Comparison of ENCODE assay signal across 21 cellular contexts in genomic region chr3:129644836-129645235, GRCh38.
"Had no signal": no experiment of that assay in that cellular context is flagged by ENCODE, and none has a peak within 500 bp of the region (broad histone marks: within the 10 kb centered on the region; RNA-seq: fewer than 3 reads in every experiment).

No MANE protein-coding gene starts in this region.

- H3K27ac ChIP-seq: body of pancreas, neural progenitor cell, prostate gland, VCaP had no signal

- H3K27ac Mint-ChIP-seq: activated CD4-positive, alpha-beta T cell treated with anti-CD3 and anti-CD28 coated beads, Interleukin-2, amount 10 ng/mL, durations not matched to agents 7 days and 5 days; activated CD8-positive, alpha-beta T cell treated with anti-CD3 and anti-CD28 coated beads, Interleukin-2, amount 10 ng/mL, durations not matched to agents 7 days and 5 days; activated T-helper 1 cell treated with anti-CD3 and anti-CD28 coated beads, Interleukin-12 subunit alpha, Interleukin-12 subunit beta, Interleukin-2, Interleukin-4 antibody, amounts not matched to agents 30 ng/mL and 10 ng/mL and 1 ng/mL, durations not matched to agents 14 hours and 24 hours and 36 hours; dendritic cell treated with granulocyte-macrophage colony-stimulating factor and Interleukin-4, amounts not matched to agents 40 ng/mL and 50 ng/mL, for 4 days; immature natural killer cell; mesothelial cell of epicardium; neural progenitor cell had no signal

- H3K4me3 ChIP-seq: body of pancreas, neural progenitor cell, prostate gland had no signal

- DNase-seq: activated CD4-positive, alpha-beta T cell treated with anti-CD3 and anti-CD28 coated beads, Interleukin-2, amount 10 ng/mL, durations not matched to agents 7 days and 5 days; activated CD4-positive, CD25-positive, alpha-beta regulatory T cell treated with anti-CD3 and anti-CD28 coated beads, Interleukin-2, amount 50 U/mL, for 72 hours; activated CD8-positive, alpha-beta T cell treated with anti-CD3 and anti-CD28 coated beads, Interleukin-2, amount 10 ng/mL, durations not matched to agents 7 days and 5 days; activated gamma-delta T cell; activated naive CD4-positive, alpha-beta T cell treated with anti-CD3 and anti-CD28 coated beads, Interleukin-2, amount 50 U/mL, for 16 hours; anterior cingulate cortex; body of pancreas; caudate nucleus; effector CD8-positive, alpha-beta T cell; foreskin melanocyte; immature natural killer cell; mammary epithelial cell; naive thymus-derived CD8-positive, alpha-beta T cell; stimulated activated CD4-positive, alpha-beta T cell treated with anti-CD3 and anti-CD28 coated beads, Interleukin-4, amount 100 ng/mL, for 4 hours; stimulated activated naive CD8-positive, alpha-beta T cell treated with anti-CD3 and anti-CD28 coated beads, Interleukin-15, Interleukin-2, amounts not matched to agents 100 U/mL and 50 U/mL, for 24 hours had no signal

- H3K36me3 ChIP-seq: neural progenitor cell, prostate gland had no signal

- H3K9me3 Mint-ChIP-seq: activated CD4-positive, alpha-beta T cell treated with anti-CD3 and anti-CD28 coated beads, Interleukin-2, amount 10 ng/mL, durations not matched to agents 7 days and 5 days; activated T-helper 1 cell treated with anti-CD3 and anti-CD28 coated beads, Interleukin-12 subunit alpha, Interleukin-12 subunit beta, Interleukin-2, Interleukin-4 antibody, amounts not matched to agents 30 ng/mL and 10 ng/mL and 1 ng/mL, durations not matched to agents 14 hours and 24 hours and 36 hours; dendritic cell treated with granulocyte-macrophage colony-stimulating factor and Interleukin-4, amounts not matched to agents 40 ng/mL and 50 ng/mL, for 4 days; immature natural killer cell; mesothelial cell of epicardium; naive thymus-derived CD8-positive, alpha-beta T cell; neural progenitor cell had no signal

- H3K9me3 ChIP-seq: body of pancreas, prostate gland had no signal

- H3K4me2 ChIP-seq: neural progenitor cell had no signal

- H3K4me3 Mint-ChIP-seq: activated CD4-positive, alpha-beta T cell treated with anti-CD3 and anti-CD28 coated beads, Interleukin-2, amount 10 ng/mL, durations not matched to agents 7 days and 5 days; activated CD8-positive, alpha-beta T cell treated with anti-CD3 and anti-CD28 coated beads, Interleukin-2, amount 10 ng/mL, durations not matched to agents 7 days and 5 days; activated T-helper 1 cell treated with anti-CD3 and anti-CD28 coated beads, Interleukin-12 subunit alpha, Interleukin-12 subunit beta, Interleukin-2, Interleukin-4 antibody, amounts not matched to agents 30 ng/mL and 10 ng/mL and 1 ng/mL, durations not matched to agents 14 hours and 24 hours and 36 hours; dendritic cell treated with granulocyte-macrophage colony-stimulating factor and Interleukin-4, amounts not matched to agents 40 ng/mL and 50 ng/mL, for 4 days; immature natural killer cell; mesothelial cell of epicardium; naive thymus-derived CD8-positive, alpha-beta T cell; neural progenitor cell had no signal

- H3K4me1 Mint-ChIP-seq: activated CD4-positive, alpha-beta T cell treated with anti-CD3 and anti-CD28 coated beads, Interleukin-2, amount 10 ng/mL, durations not matched to agents 7 days and 5 days; immature natural killer cell; mesothelial cell of epicardium had no signal

- H3K36me3 Mint-ChIP-seq: immature natural killer cell, mesothelial cell of epicardium had no signal

- H3K27me3 ChIP-seq: body of pancreas, neural progenitor cell had no signal

- H2AFZ ChIP-seq: neural progenitor cell had no signal

- H3K4me1 ChIP-seq: body of pancreas, prostate gland had no signal

- H3K27me3 Mint-ChIP-seq: dendritic cell treated with granulocyte-macrophage colony-stimulating factor and Interleukin-4, amounts not matched to agents 40 ng/mL and 50 ng/mL, for 4 days; naive thymus-derived CD8-positive, alpha-beta T cell had no signal
